26 cellular contexts compared by ENCODE assay signal in genomic region chr1:154743536-154744036, GRCh38.
DNase-seq lines count a peak whose midpoint lies in the region; TF ChIP-seq lines count a peak whose summit lies in the region.
"Had no signal": no experiment of that assay in that cellular context is flagged by ENCODE, and none has a peak within 500 bp of the region (broad histone marks: within the 10 kb centered on the region; RNA-seq: fewer than 3 reads in every experiment).

No MANE protein-coding gene starts in this region.

- TF ChIP-seq EP300 in neural cell (conservative IDR thresholded peaks at IDR 0.05; ENCODE audit: poor library complexity, severe bottlenecking): peak; percentile 41

- H3F3A ChIP-seq in neural cell (ENCODE audit: insufficient read depth, low read length, poor library complexity, severe bottlenecking): no peaks in the 10 kb centered on the region

- no peaks in the 10 kb centered on the region for H3K27me3 ChIP-seq in neural cell (ENCODE audit: insufficient read depth, low read depth, low read length)
- no peaks in the 10 kb centered on the region; the same call in 1 of the 2 replicates for H3K27me3 ChIP-seq in H7 (ENCODE audit: control insufficient read depth, insufficient read depth, low read length)
- H3K27me3 ChIP-seq: esophagus muscularis mucosa, uterus had no signal

- H3K27ac ChIP-seq in cingulate gyrus (ENCODE audit: low read depth, low read length): peak overlapping the region; percentile 69
- H3K27ac ChIP-seq in neural cell (ENCODE audit: low read length): no peak overlapping the region
- H3K27ac ChIP-seq: C4-2B, esophagus muscularis mucosa, foreskin keratinocyte, GM23248, neutrophil, uterus had no signal

- peak; percentile 80 to 82 for DNase-seq in NCI-H187 (lab: John Stamatoyannopoulos, UW)
- DNase-seq in NCI-H2227 treated with DMSO at 0.1 percent for 48 hours (lab: John Stamatoyannopoulos, UW): peak; percentile 89
- no peak for DNase-seq in SW480 (ENCODE audit: low spot score)
- DNase-seq in H7: no peak
- no peak for DNase-seq in HK-2 (ENCODE audit: unreplicated experiment)
- DNase-seq: activated CD8-positive, alpha-beta memory T cell treated with anti-CD3 and anti-CD28 coated beads, Interleukin-2, amount 10 ng/mL, durations not matched to agents 7 days and 5 days; activated naive CD4-positive, alpha-beta T cell; activated T-cell treated with anti-CD3 and anti-CD28 coated beads, Interleukin-2, amount 50 U/mL, for 48 hours; amniotic stem cell; Calu3; foreskin keratinocyte; GM23248; Karpas-422; left cardiac atrium; mesenchymal stem cell; NCI-H1930; SHP77; stimulated activated CD4-positive, alpha-beta T cell treated with anti-CD3 and anti-CD28 coated beads, Interleukin-4, amount 100 ng/mL, for 4 hours; stimulated activated naive B cell treated with anti-CD40 and anti-IgM and Interleukin-4, amounts not matched to agents 10 μg/mL and 1 μg/mL and 100 μg/mL, for 72 hours; uterus had no signal

- no peaks in the 10 kb centered on the region for H3K79me2 ChIP-seq in neural cell (replicated peaks; ENCODE audit: insufficient read depth, low read length)

- no peaks in the 10 kb centered on the region for H3K9me2 ChIP-seq in neural cell (ENCODE audit: insufficient read depth, low read length)

- H4K20me1 ChIP-seq in neural cell (ENCODE audit: insufficient read depth): no peaks in the 10 kb centered on the region

- no peak overlapping the region for H2AFZ ChIP-seq in neural cell (ENCODE audit: low read depth, low read length)
- H2AFZ ChIP-seq: GM23248 had no signal

- H3K4me3 ChIP-seq in neural cell (ENCODE audit: low read length) (no peak overlapping the region), H7 (ENCODE audit: insufficient read depth, low read depth, low read length) (no peak overlapping the region)
- H3K4me3 ChIP-seq: esophagus muscularis mucosa, GM12878, GM23248, uterus had no signal

- H3K4me2 ChIP-seq in neural cell (ENCODE audit: low read length): no peak overlapping the region

- no peaks in the 10 kb centered on the region for H3K9me3 ChIP-seq in neural cell (ENCODE audit: low read length)
- H3K9me3 ChIP-seq: esophagus muscularis mucosa, neutrophil, uterus had no signal

- no peak overlapping the region for H3K9ac ChIP-seq in neural cell (ENCODE audit: low read length)
- H3K9ac ChIP-seq: GM23248 had no signal

- H3K36me3 ChIP-seq in neural cell (ENCODE audit: insufficient read depth, low read length): no peaks in the 10 kb centered on the region
- no peaks in the 10 kb centered on the region for H3K36me3 ChIP-seq in H7 (replicated peaks; ENCODE audit: control insufficient read depth, insufficient read depth, low read length)
- H3K36me3 ChIP-seq: esophagus muscularis mucosa, neutrophil, uterus had no signal

- TF ChIP-seq CTCF in neural cell (IDR thresholded peaks at IDR 0.05; ENCODE audit: poor library complexity, severe bottlenecking): no peak

- peak; percentile 16 for TF ChIP-seq RAD21 in neural cell (conservative IDR thresholded peaks at IDR 0.05)

TF ChIP-seq in neural cell, 6 proteins besides CTCF, POLR2A, EP300 and RAD21:
- TF ChIP-seq TAF1 (IDR thresholded peaks at IDR 0.05; ENCODE audit: low read depth) (no peak), SMC3 (conservative IDR thresholded peaks at IDR 0.05; ENCODE audit: poor library complexity) (no peak), POLR2AphosphoS5 (IDR thresholded peaks at IDR 0.05) (peak; percentile 91), MXI1 (conservative IDR thresholded peaks at IDR 0.05; ENCODE audit: poor library complexity, severe bottlenecking) (no peak), EZH2 (IDR thresholded peaks at IDR 0.05; ENCODE audit: borderline replicate concordance, insufficient read depth, low read length, poor library complexity, severe bottlenecking) (no peak), REST (IDR thresholded peaks at IDR 0.05; ENCODE audit: borderline replicate concordance) (no peak)

Comparison
In these comparisons a context has a peak if more than half of its experiments do, and no peak if none do; other contexts are left out.
1. DNase-seq: peak in NCI-H187 (2 of 2) and NCI-H2227 treated with DMSO at 0.1 percent for 48 hours (single experiment); none in SW480 (single experiment), H7 (single experiment) and HK-2 (single experiment).